Comparison of ENCODE assay signal across 8 cellular contexts in genomic region chr11:66843776-66844495, GRCh38. TPM values are rescaled to one million over a fixed set of nuclear protein-coding genes. Genes with fewer than 3 reads are reported as not detected.
DNase-seq lines count a peak whose midpoint lies in the region; ATAC-seq and TF ChIP-seq lines count a peak whose summit lies in the region.

No MANE protein-coding gene starts in this region.

- peak overlapping the region; percentile 100 for H3K4me3 ChIP-seq in AG10803 (ENCODE audit: low read length)
- peak overlapping the region; percentile 98 for H3K4me3 ChIP-seq in HUES64 (ENCODE audit: low read length)
- H3K4me3 ChIP-seq in cardiac fibroblast (replicated peaks in 1 of 2; ENCODE audit: low read depth in 2 of 2, low read length in 2 of 2): peak overlapping the region; percentile 98 to 99
- peak overlapping the region; percentile 78 to 93 for H3K4me3 ChIP-seq in muscle layer of duodenum (ENCODE audit: low read depth in 1 of 2, low read length in 2 of 2)

- H3K9ac ChIP-seq in HUES64 (ENCODE audit: low read depth, low read length): peak overlapping the region; percentile 98

- no peak for DNase-seq in AG10803 (ENCODE audit: low read depth)
- DNase-seq in cardiac fibroblast (ENCODE audit: low read depth in 2 of 2): no peak
- DNase-seq in NCI-H187 treated with DMSO at 0.1 percent for 48 hours (lab: John Stamatoyannopoulos, UW): no peak

- TF ChIP-seq CTCF in AG10803 (conservative IDR thresholded peaks at IDR 0.05; ENCODE audit: low read length) (no peak), cardiac fibroblast (IDR thresholded peaks at IDR 0.05; ENCODE audit: low read depth, low read length) (no peak)

- H3K4me1 ChIP-seq in HUES64 (ENCODE audit: insufficient read depth, low read length) (peaks cover 4% of the 10 kb centered on the region; the same call in 1 of the 2 replicates), muscle layer of duodenum (ENCODE audit: control insufficient read depth in 1 of 2, insufficient read depth in 2 of 2, low read length in 2 of 2) (peaks cover 13 to 24% of the 10 kb centered on the region in 2 donors)

- ATAC-seq in HG02852 (IDR thresholded peaks at IDR 0.05; ENCODE audit: unreplicated experiment): no peak
- ATAC-seq in HG03135 (IDR thresholded peaks at IDR 0.05; ENCODE audit: unreplicated experiment): no peak
- ATAC-seq in GM18868 (IDR thresholded peaks at IDR 0.05; ENCODE audit: unreplicated experiment): no peak

- H3K36me3 ChIP-seq in HUES64 (ENCODE audit: insufficient read depth, low read length) (peaks cover 56% of the 10 kb centered on the region), muscle layer of duodenum (ENCODE audit: control insufficient read depth in 1 of 2, insufficient read depth in 2 of 2, low read length in 2 of 2) (peaks cover 17 to 48% of the 10 kb centered on the region in 2 donors)

- H3K9me3 ChIP-seq in HUES64 (ENCODE audit: insufficient read depth, low read depth, low read length) (no peaks in the 10 kb centered on the region), muscle layer of duodenum (ENCODE audit: control insufficient read depth in 1 of 2, low read length in 2 of 2) (no peaks in the 10 kb centered on the region)

- 21% methylated on average over 16 of the region's 16 CpGs for WGBS in HUES64

- H3K27me3 ChIP-seq in HUES64 (ENCODE audit: insufficient read depth, low read length): no peaks in the 10 kb centered on the region
- no peaks in the 10 kb centered on the region for H3K27me3 ChIP-seq in muscle layer of duodenum (ENCODE audit: low read depth, low read length)

- H3K27ac ChIP-seq in HUES64 (ENCODE audit: low read depth, low read length) (peak overlapping the region; percentile 95), muscle layer of duodenum (ENCODE audit: low read length) (peak overlapping the region; percentile 92)

RNA-seq across cellular contexts. Expression of gene RCE1, which starts 0.7 kb away (rescaled TPM):
- 27.1 TPM for polyA plus RNA-seq in HUES64 (2013, experiment 1 of 2)
- polyA plus RNA-seq in HUES64 (2013, experiment 2 of 2): 24.0 TPM

RNA-seq across cellular contexts. Expression of gene LRFN4, which starts 12.9 kb away (rescaled TPM):
- polyA plus RNA-seq in HUES64 (2013, experiment 1 of 2): 32.4 TPM
- 26.4 TPM for polyA plus RNA-seq in HUES64 (2013, experiment 2 of 2)
